In the genomic region with DNA sequence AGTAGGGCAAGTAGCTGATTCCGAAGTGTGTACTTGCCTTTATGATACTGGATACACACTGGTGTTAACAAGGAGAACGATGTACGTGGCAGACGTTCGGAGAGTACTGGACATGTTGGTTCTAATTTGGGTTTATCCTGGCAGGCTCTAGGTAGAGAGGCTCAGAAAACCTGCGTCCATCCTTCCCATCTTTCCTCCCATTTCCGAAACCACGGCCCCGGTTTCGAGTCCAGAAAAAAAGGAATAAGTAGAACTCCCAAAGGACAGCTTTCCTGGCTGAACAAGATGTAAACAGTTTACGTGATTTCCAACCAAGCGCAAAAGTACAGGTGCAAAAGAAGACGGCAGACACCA, we compare ENCODE assay signal across 8 cellular contexts. TPM values are rescaled to one million over a fixed set of nuclear protein-coding genes. Genes with fewer than 3 reads are reported as not detected.
A peak's percentile ranks its signal among the peaks of the same experiment; 100 is the strongest.
DNase-seq lines count a peak whose midpoint lies in the region; ATAC-seq and TF ChIP-seq lines count a peak whose summit lies in the region.

No MANE protein-coding gene starts in this region.

- DNase-seq in Peyer's patch = no peak
- DNase-seq in fibroblast of pulmonary artery (ENCODE audit: low read depth) = no peak
- no peak for DNase-seq in midbrain (lab: John Stamatoyannopoulos, UW)
- DNase-seq in T-helper 9 cell = no peak
- no peak for DNase-seq in GM10248 (ENCODE audit: extremely low spot score)

- CTCF ChIA-PET in GM10248 (lab: Yijun Ruan, JAX) = interaction anchor here (0.9 to 1.7 kb wide), 4 partner anchors 14 to 290 kb away, joined by 3 to 5 read pairs (median 4); no protein-coding TSS in a partner anchor

- H3K4me2 ChIP-seq in parathyroid adenoma (ENCODE audit: low read length) = peak overlapping the region; percentile 68

- H3K4me3 ChIP-seq in Peyer's patch (peak overlapping the region; percentile 74 to 97 (median 82)), fibroblast of pulmonary artery (replicated peaks; ENCODE audit: low read depth, low read length) (peak overlapping the region; percentile 78), parathyroid adenoma (ENCODE audit: low read depth, low read length) (peak overlapping the region; percentile 64)

- TF ChIP-seq CTCF in Peyer's patch (IDR thresholded peaks at IDR 0.05) = no peak
- no peak for TF ChIP-seq CTCF in fibroblast of pulmonary artery (IDR thresholded peaks at IDR 0.05; ENCODE audit: low read length, missing control alignments)
- no peak for TF ChIP-seq CTCF in parathyroid adenoma (IDR thresholded peaks at IDR 0.05)
- no peak for TF ChIP-seq CTCF in GM10248 (IDR thresholded peaks at IDR 0.05; ENCODE audit: control extremely low read depth, extremely low read depth, low read depth, missing control alignments)

- peaks cover 0 to 14% (median 6%) of the 10 kb centered on the region in 4 donors for H3K4me1 ChIP-seq in Peyer's patch
- peaks cover 5% of the 10 kb centered on the region for H3K4me1 ChIP-seq in parathyroid adenoma

- H2AFZ ChIP-seq in parathyroid adenoma = peak overlapping the region; percentile 81

- H3K27ac ChIP-seq in Peyer's patch (peak overlapping the region; percentile 69 to 85 (median 80)), parathyroid adenoma (peak overlapping the region; percentile 76)

- H3K9ac ChIP-seq in parathyroid adenoma = no peak overlapping the region

- ATAC-seq in GM18867 (IDR thresholded peaks at IDR 0.05; ENCODE audit: unreplicated experiment) (peak; percentile 22), HG02623 (IDR thresholded peaks at IDR 0.05; ENCODE audit: unreplicated experiment) (peak; percentile 19)

- H3K9me3 ChIP-seq in Peyer's patch (no peaks in the 10 kb centered on the region), parathyroid adenoma (ENCODE audit: control insufficient read depth, low read length) (no peaks in the 10 kb centered on the region)

- peaks cover 13% of the 10 kb centered on the region for H3K79me2 ChIP-seq in parathyroid adenoma

- TF ChIP-seq POLR2A in Peyer's patch (IDR thresholded peaks at IDR 0.05) = no peak

- no peaks in the 10 kb centered on the region for H3K27me3 ChIP-seq in Peyer's patch
- no peaks in the 10 kb centered on the region for H3K27me3 ChIP-seq in parathyroid adenoma (ENCODE audit: control insufficient read depth, insufficient read depth, low read length)

- POLR2A ChIA-PET in GM10248 (lab: Yijun Ruan, JAX) = no interaction called here

- H3K36me3 ChIP-seq in Peyer's patch = no peaks in the 10 kb centered on the region
- H3K36me3 ChIP-seq in parathyroid adenoma (ENCODE audit: control insufficient read depth, insufficient read depth, low read length) = no peaks in the 10 kb centered on the region

RNA-seq across cellular contexts. Expression of a gene that starts 0.3 kb away (rescaled TPM):
- total RNA-seq in Peyer's patch = 10 to 100 TPM; 51.3 to 61.1 (median 56.6) TPM

RNA-seq across cellular contexts. Expression of a gene that starts 8.4 kb away (rescaled TPM):
- under 1 TPM in 2 of 4 donors, not detected in 2; 0.19 to 0.53 TPM for total RNA-seq in Peyer's patch

RNA-seq across cellular contexts. Expression of a gene that starts 54.8 kb away (rescaled TPM):
- 10 to 100 TPM; 18.2 to 67.4 (median 46.7) TPM for total RNA-seq in Peyer's patch
